8 cellular contexts compared by ENCODE assay signal in the genomic region with DNA sequence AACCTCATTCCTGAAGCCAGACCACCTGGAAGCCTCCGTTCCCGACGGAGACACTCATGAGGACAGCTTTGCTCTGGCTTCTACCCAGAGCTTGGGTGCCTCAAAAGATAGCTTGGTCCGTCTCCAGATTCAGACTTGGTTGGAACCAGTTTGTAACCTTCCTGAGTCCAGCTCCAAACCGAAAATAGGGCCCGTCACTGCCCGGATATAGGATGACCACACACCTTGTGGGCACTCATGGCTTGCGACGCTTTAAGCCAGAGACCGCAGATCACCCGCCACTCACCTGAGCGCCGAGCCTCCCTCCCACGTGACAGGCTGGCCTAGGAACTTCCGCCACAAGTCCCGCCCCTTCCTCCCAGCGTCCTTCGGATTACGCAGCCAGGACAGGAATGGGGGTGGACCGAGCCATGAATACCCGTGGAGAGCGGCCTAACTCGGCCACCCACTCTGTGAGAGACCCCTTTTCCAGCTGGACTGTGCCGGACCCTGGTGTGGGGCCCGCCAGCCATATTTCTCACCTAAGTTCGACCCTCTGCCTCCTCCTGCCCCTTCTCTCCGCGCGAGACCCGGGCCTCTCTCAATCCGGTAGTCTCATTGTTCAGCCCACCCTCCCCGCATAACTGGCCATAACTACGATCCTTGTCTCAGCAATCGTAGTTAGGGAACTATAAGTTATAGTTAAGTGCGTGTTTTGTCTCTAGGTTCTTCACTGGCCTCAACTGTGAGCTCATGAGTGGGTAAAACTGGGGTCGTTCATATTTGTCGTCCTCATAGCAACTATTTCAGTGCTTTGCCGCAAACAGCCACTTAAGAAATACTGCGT. TPM values are rescaled to one million over a fixed set of nuclear protein-coding genes. Genes with fewer than 3 reads are reported as not detected.
DNase-seq lines count a peak whose midpoint lies in the region; ATAC-seq and TF ChIP-seq lines count a peak whose summit lies in the region.

A gene with protein sequence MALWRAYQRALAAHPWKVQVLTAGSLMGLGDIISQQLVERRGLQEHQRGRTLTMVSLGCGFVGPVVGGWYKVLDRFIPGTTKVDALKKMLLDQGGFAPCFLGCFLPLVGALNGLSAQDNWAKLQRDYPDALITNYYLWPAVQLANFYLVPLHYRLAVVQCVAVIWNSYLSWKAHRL (minus strand): TSS at position 332 of the 826 bp plus-strand sequence. CDS start 580 bp downstream, outside the sequence.

- H3K36me3 Mint-ChIP-seq in activated CD4-positive, alpha-beta memory T cell treated with anti-CD3 and anti-CD28 coated beads for 36 hours, result peaks cover 12% of the 10 kb centered on the region

- H3K4me3 Mint-ChIP-seq in activated CD4-positive, alpha-beta memory T cell treated with anti-CD3 and anti-CD28 coated beads for 36 hours, result peak within 1 kb of the TSS; percentile 93

- H3K9me3 ChIP-seq in right lobe of liver, result no peaks in the 10 kb centered on the region

- peaks cover 0 to 20% (median 9%) of the 10 kb centered on the region in 4 donors for H3K4me1 ChIP-seq in right lobe of liver

- H3K36me3 ChIP-seq in right lobe of liver, result peaks cover 0 to 21% (median 5%) of the 10 kb centered on the region in 4 donors

- H3K9me3 Mint-ChIP-seq in activated CD4-positive, alpha-beta memory T cell treated with anti-CD3 and anti-CD28 coated beads for 36 hours, result no peaks in the 10 kb centered on the region

- peak within 1 kb of the TSS; percentile 68 to 99 (median 87) for H3K4me3 ChIP-seq in dorsolateral prefrontal cortex
- peak within 1 kb of the TSS; percentile 72 to 83 (median 74) for H3K4me3 ChIP-seq in right lobe of liver

- TF ChIP-seq POLR2A in right lobe of liver (IDR thresholded peaks at IDR 0.05), result peak; percentile 97

- peak within 1 kb of the TSS; percentile 36 to 99 (median 93) for H3K27ac ChIP-seq in dorsolateral prefrontal cortex
- H3K27ac ChIP-seq in right lobe of liver, result peak within 1 kb of the TSS; percentile 85 to 95 (median 94)

- intact Hi-C loops in activated CD4-positive, alpha-beta memory T cell treated with anti-CD3 and anti-CD28 coated beads for 36 hours (cut with micrococcal nuclease), result loop anchor here (1.0 kb wide), 5 partner anchors 33 to 166 kb away; a partner anchor contains a TSS
- intact Hi-C loops in dorsolateral prefrontal cortex (cut with DNase I) (loop anchor here (2.0 to 10.0 kb wide), 4 partner anchors 34 to 358 kb away; a partner anchor contains a TSS), right lobe of liver (cut with DNase I) (no loop called here)

- WGBS in right lobe of liver (ENCODE audit: insufficient coverage, low coverage, low lambda C conversion rate, missing lambda C conversion rate), result 0% methylated on average over 18 of the region's 39 CpGs

- no peaks in the 10 kb centered on the region for H3K27me3 ChIP-seq in dorsolateral prefrontal cortex
- no peaks in the 10 kb centered on the region for H3K27me3 ChIP-seq in right lobe of liver

- DNase-seq in CD1c-positive myeloid dendritic cell (ENCODE audit: extremely low spot score) (peak; percentile 89), NCI-H82 treated with DMSO at 0.1 percent for 48 hours (lab: John Stamatoyannopoulos, UW; ENCODE audit: unreplicated experiment) (peak; percentile 66), dorsolateral prefrontal cortex (peak; percentile 86 to 95 (median 94)), right lobe of liver (peak; percentile 93 to 95 (median 94))
- DNase-seq in activated CD4-positive, alpha-beta memory T cell treated with anti-CD3 and anti-CD28 coated beads for 36 hours, result peak; percentile 94
- peak; percentile 91 for DNase-seq in stimulated activated CD4-positive, alpha-beta T cell treated with anti-CD3 and anti-CD28 coated beads, Interleukin-4, amount 100 ng/mL, for 24 hours

- CTCF ChIA-PET in activated CD4-positive, alpha-beta memory T cell treated with anti-CD3 and anti-CD28 coated beads for 36 hours (lab: Charles Lee), result interaction anchor here (0.8 to 2.7 kb wide), 7 partner anchors 20 to 361 kb away, joined by 3 to 18 read pairs (median 5); a partner anchor contains a TSS

- POLR2A ChIA-PET in activated CD4-positive, alpha-beta memory T cell treated with anti-CD3 and anti-CD28 coated beads for 36 hours (lab: Charles Lee), result interaction anchor here (0.5 to 2.4 kb wide), 6 partner anchors 18 to 375 kb away, joined by 3 to 11 read pairs (median 4); a partner anchor contains a TSS

- no peaks in the 10 kb centered on the region for H3K27me3 Mint-ChIP-seq in activated CD4-positive, alpha-beta memory T cell treated with anti-CD3 and anti-CD28 coated beads for 36 hours

- TF ChIP-seq CTCF in dorsolateral prefrontal cortex (IDR thresholded peaks at IDR 0.05 in 54 of 56, conservative IDR thresholded peaks at IDR 0.05 in 2 of 56; ENCODE audit: low read depth in 1 of 56, partially characterized antibody in 56 of 56), result peak in 12 of 56 donors; percentile 10 to 36 (median 20)
- no peak for TF ChIP-seq CTCF in right lobe of liver (IDR thresholded peaks at IDR 0.05)

- H3K4me1 Mint-ChIP-seq in activated CD4-positive, alpha-beta memory T cell treated with anti-CD3 and anti-CD28 coated beads for 36 hours (ENCODE audit: low read depth), result peaks cover 18% of the 10 kb centered on the region

- ATAC-seq in GM19397 (IDR thresholded peaks at IDR 0.05; ENCODE audit: unreplicated experiment) (peak; percentile 82), HG03565 (IDR thresholded peaks at IDR 0.05; ENCODE audit: unreplicated experiment) (peak; percentile 74), right lobe of liver (peak; percentile 86 to 96 (median 92))

- H3K27ac Mint-ChIP-seq in activated CD4-positive, alpha-beta memory T cell treated with anti-CD3 and anti-CD28 coated beads for 36 hours, result peak within 1 kb of the TSS; percentile 88

RNA-seq across cellular contexts. Expression of the gene that starts here (rescaled TPM):
- 10 to 100 TPM; 85.5 to 86.0 TPM for total RNA-seq in activated CD4-positive, alpha-beta memory T cell treated with anti-CD3 and anti-CD28 coated beads for 36 hours
- 100 to 1,000 TPM in 76 of 120 experiments, 10 to 100 TPM in 44; 78.1 to 133 (median 103) TPM for total RNA-seq in dorsolateral prefrontal cortex
- total RNA-seq in right lobe of liver, result 10 to 100 TPM; 17.2 to 82.3 (median 30.4) TPM

Comparison
In these comparisons a context has a peak if more than half of its experiments do, and no peak if none do; other contexts are left out.
1. Peak in every context shown above with its lines: DNase-seq, ATAC-seq, H3K4me3 ChIP-seq and H3K27ac ChIP-seq.
2. intact Hi-C loops: an anchor here in activated CD4-positive, alpha-beta memory T cell treated with anti-CD3 and anti-CD28 coated beads for 36 hours (1.0 kb wide) and dorsolateral prefrontal cortex (2.0 to 10.0 kb wide); none called in right lobe of liver.